In genomic region chr2:237885931-237886701, GRCh38 we compare ENCODE assay signal across 14 cellular contexts. TPM values are rescaled to one million over a fixed set of nuclear protein-coding genes. Genes with fewer than 3 reads are reported as not detected.
DNase-seq lines count a peak whose midpoint lies in the region; ATAC-seq, FAIRE-seq and TF ChIP-seq lines count a peak whose summit lies in the region.
"Had no signal": no experiment of that assay in that cellular context is flagged by ENCODE, and none has a peak within 500 bp of the region (broad histone marks: within the 10 kb centered on the region; RNA-seq: fewer than 3 reads in every experiment).

No MANE protein-coding gene starts in this region.

- H3K27ac ChIP-seq in kidney (ENCODE audit: low read depth in 2 of 2, low read length in 2 of 2), result no peak overlapping the region
- H3K27ac ChIP-seq: neutrophil had no signal

- no peaks in the 10 kb centered on the region for H3K4me1 ChIP-seq in kidney (ENCODE audit: control insufficient read depth in 1 of 2, insufficient read depth in 1 of 2, low read depth in 1 of 2, low read length in 2 of 2)

- no peak overlapping the region for H3K4me3 Mint-ChIP-seq in chondrocyte (ENCODE audit: unreplicated experiment)
- no peak overlapping the region for H3K4me3 Mint-ChIP-seq in type B pancreatic cell
- H3K4me3 Mint-ChIP-seq: stimulated activated naive CD8-positive, alpha-beta T cell treated with anti-CD3 and anti-CD28 coated beads, Interleukin-15, Interleukin-2, amounts not matched to agents 100 ng/mL and 50 ng/mL, for 24 hours had no signal

- H3K27ac Mint-ChIP-seq in chondrocyte (ENCODE audit: unreplicated experiment), result peak overlapping the region; percentile 57
- no peak overlapping the region for H3K27ac Mint-ChIP-seq in type B pancreatic cell
- H3K27ac Mint-ChIP-seq: stimulated activated naive CD8-positive, alpha-beta T cell treated with anti-CD3 and anti-CD28 coated beads, Interleukin-15, Interleukin-2, amounts not matched to agents 100 ng/mL and 50 ng/mL, for 24 hours had no signal

- H3K27me3 Mint-ChIP-seq in chondrocyte (ENCODE audit: low read depth) (no peaks in the 10 kb centered on the region), type B pancreatic cell (peaks cover 4% of the 10 kb centered on the region)
- H3K27me3 Mint-ChIP-seq: stimulated activated naive CD8-positive, alpha-beta T cell treated with anti-CD3 and anti-CD28 coated beads, Interleukin-15, Interleukin-2, amounts not matched to agents 100 ng/mL and 50 ng/mL, for 24 hours had no signal

- no peaks in the 10 kb centered on the region for H3K36me3 ChIP-seq in kidney (ENCODE audit: control insufficient read depth in 1 of 2, insufficient read depth in 2 of 2, low read length in 2 of 2)
- H3K36me3 ChIP-seq: neutrophil had no signal

- no peak for FAIRE-seq in kidney (lab: Jason Lieb, UNC)
- FAIRE-seq: GM12892 had no signal

- H3K9me3 Mint-ChIP-seq in chondrocyte (ENCODE audit: low read depth) (no peaks in the 10 kb centered on the region), type B pancreatic cell (no peaks in the 10 kb centered on the region)
- H3K9me3 Mint-ChIP-seq: stimulated activated naive CD8-positive, alpha-beta T cell treated with anti-CD3 and anti-CD28 coated beads, Interleukin-15, Interleukin-2, amounts not matched to agents 100 ng/mL and 50 ng/mL, for 24 hours had no signal

- H3K4me1 Mint-ChIP-seq in chondrocyte (ENCODE audit: low read depth), result peaks cover 62% of the 10 kb centered on the region
- H3K4me1 Mint-ChIP-seq in type B pancreatic cell (ENCODE audit: unreplicated experiment), result peaks cover 6% of the 10 kb centered on the region

- DNase-seq in G401 (ENCODE audit: low spot score) (peak; percentile 43), chondrocyte (ENCODE audit: low spot score) (peak; percentile 91), kidney (peak; percentile 79), sciatic nerve (ENCODE audit: low spot score) (peak; percentile 79), type B pancreatic cell (ENCODE audit: extremely low spot score, unreplicated experiment) (no peak), GM10266 (ENCODE audit: extremely low spot score) (no peak)
- DNase-seq in activated CD4-positive, alpha-beta T cell treated with anti-CD3 and anti-CD28 coated beads for 4 hours, result no peak
- DNase-seq in stimulated activated CD4-positive, alpha-beta T cell treated with anti-CD3 and anti-CD28 coated beads, Interleukin-4, amount 100 ng/mL, for 4 hours, result no peak
- DNase-seq: DMS79 treated with DMSO at 0.1 percent for 48 hours; MG63; stimulated activated CD4-positive, alpha-beta T cell treated with anti-CD3 and anti-CD28 coated beads, Interleukin-2, amount 100 ng/mL, for 24 hours had no signal

- peaks cover 23% of the 10 kb centered on the region for H3K36me3 Mint-ChIP-seq in chondrocyte (ENCODE audit: low read depth)
- H3K36me3 Mint-ChIP-seq in type B pancreatic cell, result no peaks in the 10 kb centered on the region

- no peak for TF ChIP-seq CTCF in chondrocyte (IDR thresholded peaks at IDR 0.05)
- no peak for TF ChIP-seq CTCF in kidney (IDR thresholded peaks at IDR 0.05; ENCODE audit: borderline replicate concordance, extremely low read depth, insufficient read depth)
- TF ChIP-seq CTCF in type B pancreatic cell (conservative IDR thresholded peaks at IDR 0.05), result no peak
- no peak for TF ChIP-seq CTCF in GM10266 (IDR thresholded peaks at IDR 0.05; ENCODE audit: control insufficient read depth, insufficient read depth, low read depth, missing control alignments)

- in situ Hi-C loops in G401 (cut with HindIII; ENCODE audit: low sequenced_read_pairs), result no loop called here

- intact Hi-C loops in kidney (cut with DNase I), result no loop called here
- intact Hi-C loops in sciatic nerve (cut with DNase I), result no loop called here

- no peaks in the 10 kb centered on the region for H3K9me3 ChIP-seq in kidney (ENCODE audit: control insufficient read depth in 1 of 2, low read length in 2 of 2)
- H3K9me3 ChIP-seq: MG63, neutrophil had no signal

- peak; percentile 69 for ATAC-seq in sciatic nerve

- H3K4me3 ChIP-seq in kidney (ENCODE audit: low read length in 2 of 2), result no peak overlapping the region
- H3K4me3 ChIP-seq: MG63 had no signal

- H3K9ac ChIP-seq in kidney (ENCODE audit: low read length in 2 of 2), result no peak overlapping the region

RNA-seq across cellular contexts. Expression of gene RAMP1, which starts 26.7 kb away (rescaled TPM):
- not detected in 2 replicates for total RNA-seq in G401 (2014; rRNA removed; shearing (Covaris generic))
- 176 to 329 TPM (median 178 TPM) in 3 replicates for total RNA-seq in chondrocyte
- total RNA-seq in kidney, result 8.8 TPM
- polyA plus RNA-seq in kidney (ENCODE audit: insufficient read depth, low read depth, low replicate concordance), result 17.3 TPM
- 26.3 TPM for total RNA-seq in sciatic nerve
- 11.3 and 23.8 TPM in 2 replicates for total RNA-seq in type B pancreatic cell (ENCODE audit: low replicate concordance)

Comparison
In these comparisons a context has a peak if more than half of its experiments do, and no peak if none do; other contexts are left out.
1. DNase-seq: peak in G401 (single experiment), chondrocyte (single experiment), kidney (single experiment) and sciatic nerve (single experiment); none in type B pancreatic cell (single experiment), activated CD4-positive, alpha-beta T cell treated with anti-CD3 and anti-CD28 coated beads for 4 hours (0 of 2), GM10266 (single experiment) and stimulated activated CD4-positive, alpha-beta T cell treated with anti-CD3 and anti-CD28 coated beads, Interleukin-4, amount 100 ng/mL, for 4 hours (0 of 2).